Comparison of ENCODE assay signal across 8 cellular contexts in genomic region chr4:146243141-146243882, GRCh38. TPM values are rescaled to one million over a fixed set of nuclear protein-coding genes. Genes with fewer than 3 reads are reported as not detected.
A peak's percentile ranks its signal among the peaks of the same experiment; 100 is the strongest.
DNase-seq lines count a peak whose midpoint lies in the region; ATAC-seq and TF ChIP-seq lines count a peak whose summit lies in the region.

No MANE protein-coding gene starts in this region.

- H3K4me3 ChIP-seq in Loucy (ENCODE audit: low read length, poor library complexity, severe bottlenecking), result no peak overlapping the region

- no peaks in the 10 kb centered on the region for H3F3A ChIP-seq in Loucy (ENCODE audit: low read depth)

- no peak overlapping the region for H3K27ac ChIP-seq in foreskin keratinocyte

- no peaks in the 10 kb centered on the region for H3K27me3 ChIP-seq in Loucy (ENCODE audit: insufficient read depth, low read length, poor library complexity, severe bottlenecking)
- no peaks in the 10 kb centered on the region for H3K27me3 ChIP-seq in foreskin keratinocyte

- H3K4me1 ChIP-seq in Loucy (ENCODE audit: insufficient read depth, low read length, poor library complexity, severe bottlenecking) (peaks cover 3% of the 10 kb centered on the region), foreskin keratinocyte (peaks cover 10% of the 10 kb centered on the region)

- no peaks in the 10 kb centered on the region for H3K9me3 ChIP-seq in Loucy (ENCODE audit: insufficient read depth, low read depth, low read length)

- DNase-seq in ELR (ENCODE audit: low read depth) (peak; percentile 56), activated T-cell treated with anti-CD3 and anti-CD28 coated beads for 24 hours (ENCODE audit: low read depth) (peak; percentile 51), foreskin keratinocyte (peak in 1 of 2 donors; percentile 7), DMS79 (lab: John Stamatoyannopoulos, UW) (no peak), dedifferentiated amniotic fluid mesenchymal stem cell (ENCODE audit: extremely low spot score) (no peak)
- peak; percentile 21 to 74 (median 70) for DNase-seq in stimulated activated CD4-positive, alpha-beta T cell treated with anti-CD3 and anti-CD28 coated beads, TNF-alpha, amount 100 ng/mL, for 48 hours (ENCODE audit: low read depth in 3 of 3)

- no peak overlapping the region for H3K9ac ChIP-seq in Loucy (ENCODE audit: low read depth, low read length, poor library complexity, severe bottlenecking)

- no peaks in the 10 kb centered on the region for H3K9me2 ChIP-seq in Loucy (replicated peaks; ENCODE audit: low read depth, low read length)

- ATAC-seq in GM21737 (IDR thresholded peaks at IDR 0.05; ENCODE audit: unreplicated experiment), result peak; percentile 64
- peak; percentile 11 for ATAC-seq in foreskin keratinocyte

- H3K36me3 ChIP-seq in Loucy (ENCODE audit: insufficient read depth, low read length), result no peaks in the 10 kb centered on the region

- H4K20me1 ChIP-seq in Loucy (ENCODE audit: insufficient read depth, low read length, poor library complexity, severe bottlenecking), result no peaks in the 10 kb centered on the region

- no peaks in the 10 kb centered on the region for H3K79me2 ChIP-seq in Loucy (ENCODE audit: insufficient read depth, low read length)

- H2AFZ ChIP-seq in Loucy (ENCODE audit: low read length), result no peak overlapping the region

- peak; percentile 71 for TF ChIP-seq CTCF in Loucy (conservative IDR thresholded peaks at IDR 0.05; ENCODE audit: low read length)
- TF ChIP-seq CTCF in foreskin keratinocyte (conservative IDR thresholded peaks at IDR 0.05), result peak; percentile 46

- H3K4me2 ChIP-seq in Loucy (ENCODE audit: low read depth, low read length, poor library complexity, severe bottlenecking), result no peak overlapping the region

RNA-seq across cellular contexts. Expression of gene REELD1, which starts 29.0 kb away (rescaled TPM):
- total RNA-seq in foreskin keratinocyte, result not detected in 2 replicates
- not detected in 2 replicates for polyA plus RNA-seq in foreskin keratinocyte

Comparison
In these comparisons a context has a peak if more than half of its experiments do, and no peak if none do; other contexts are left out.
1. DNase-seq: peak in ELR (single experiment), activated T-cell treated with anti-CD3 and anti-CD28 coated beads for 24 hours (single experiment) and stimulated activated CD4-positive, alpha-beta T cell treated with anti-CD3 and anti-CD28 coated beads, TNF-alpha, amount 100 ng/mL, for 48 hours (3 of 3); none in DMS79 (single experiment) and dedifferentiated amniotic fluid mesenchymal stem cell (single experiment).